ENCODE assay signal across 8 cellular contexts in the genomic region with DNA sequence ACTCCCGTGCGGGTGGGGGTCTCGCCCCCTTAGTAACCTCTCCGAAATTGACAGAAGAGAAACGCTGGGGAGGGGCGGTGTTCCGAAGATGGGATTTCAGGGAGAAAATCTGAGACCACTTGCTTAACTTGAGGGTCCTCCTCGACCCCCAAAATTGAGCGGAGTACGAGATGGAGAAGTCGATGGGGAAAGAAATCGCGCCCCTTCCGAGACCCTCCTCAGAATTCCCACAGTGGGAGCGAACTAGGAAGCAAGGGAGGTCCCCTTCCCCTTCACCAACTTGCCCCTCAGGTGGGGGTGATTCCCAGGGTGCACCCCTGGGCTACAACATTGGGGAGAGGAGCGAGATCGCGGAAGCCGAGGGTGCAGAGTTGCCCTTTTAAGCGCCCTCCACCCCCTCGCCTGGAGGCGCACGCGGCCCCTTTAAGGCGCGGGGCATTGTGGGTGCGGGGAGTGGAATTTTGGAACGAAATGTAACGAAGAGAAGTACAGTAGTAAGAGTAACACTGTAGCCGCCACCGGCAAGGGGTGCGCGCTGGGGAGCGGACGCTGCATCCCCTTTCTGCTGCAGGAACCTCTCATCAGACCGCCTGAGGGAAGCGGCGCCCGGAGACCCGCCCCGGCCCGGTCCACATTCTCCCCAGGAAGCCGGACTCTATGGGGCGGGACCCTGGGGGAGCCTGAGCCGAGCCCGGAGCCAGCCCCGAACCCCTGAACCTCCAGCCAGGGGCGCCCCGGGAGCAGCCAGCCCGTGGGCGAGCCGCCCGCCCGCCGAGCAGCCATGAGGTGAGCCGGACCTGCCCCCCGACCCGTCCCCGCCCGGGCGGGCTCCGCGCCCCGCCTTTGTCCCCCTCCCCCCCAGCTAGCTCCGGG. TPM values are rescaled to one million over a fixed set of nuclear protein-coding genes. Genes with fewer than 3 reads are reported as not detected.
DNase-seq lines count a peak whose midpoint lies in the region; ATAC-seq and TF ChIP-seq lines count a peak whose summit lies in the region.

VASP (plus strand) TSS at position 489 of the 873 bp plus-strand sequence; CDS start at position 782, 293 bp downstream.

- H3K79me2 ChIP-seq in mesendoderm (ENCODE audit: control insufficient read depth, insufficient read depth, low read length): peaks cover 45% of the 10 kb centered on the region

- no peaks in the 10 kb centered on the region for H3K36me3 ChIP-seq in mesendoderm (ENCODE audit: control insufficient read depth, insufficient read depth, low read length)

- no peak within 1 kb of the TSS for H4K5ac ChIP-seq in mesendoderm (ENCODE audit: low read length)

- ATAC-seq in GM19328 (IDR thresholded peaks at IDR 0.05; ENCODE audit: unreplicated experiment) (peak; percentile 40), HG03469 (IDR thresholded peaks at IDR 0.05; ENCODE audit: unreplicated experiment) (peak; percentile 32)
- peak; percentile 72 for ATAC-seq in effector memory CD8-positive, alpha-beta T cell (replicated peaks)

- H3K27ac Mint-ChIP-seq in CD14-positive monocyte: peak within 1 kb of the TSS; percentile 96 to 99 (median 97)
- peak within 1 kb of the TSS; percentile 82 to 96 for H3K27ac Mint-ChIP-seq in effector memory CD8-positive, alpha-beta T cell

- peak within 1 kb of the TSS; percentile 89 for H3K4me3 ChIP-seq in mesendoderm (ENCODE audit: low read length)

- peak within 1 kb of the TSS; percentile 97 for H3K18ac ChIP-seq in mesendoderm (ENCODE audit: low read length)

- peaks cover 61% of the 10 kb centered on the region for H3K4me1 Mint-ChIP-seq in CD14-positive monocyte
- H3K4me1 Mint-ChIP-seq in effector memory CD8-positive, alpha-beta T cell (ENCODE audit: low read depth in 2 of 2): peaks cover 33 to 48% of the 10 kb centered on the region in 2 donors

- H2BK120ac ChIP-seq in mesendoderm (ENCODE audit: low read depth, low read length): peak within 1 kb of the TSS; percentile 89

- intact Hi-C loops in CD14-positive monocyte (cut with micrococcal nuclease): loop anchor here in 1 of 2 donors (5.0 kb wide), 1 partner anchor 75 kb away; the partner anchor contains the start of gene OPA3

- H3K56ac ChIP-seq in mesendoderm (ENCODE audit: low read length): peak within 1 kb of the TSS; percentile 99

- peak within 1 kb of the TSS; percentile 92 for H2BK5ac ChIP-seq in mesendoderm (ENCODE audit: low read length)

- peak within 1 kb of the TSS; percentile 100 for H3K27ac ChIP-seq in mesendoderm (ENCODE audit: low read depth, low read length)

- H4K8ac ChIP-seq in mesendoderm (ENCODE audit: low read depth, low read length): peak within 1 kb of the TSS; percentile 83

- peak within 1 kb of the TSS; percentile 39 for H2BK15ac ChIP-seq in mesendoderm (replicated peaks; ENCODE audit: low read depth)

- H3K23ac ChIP-seq in mesendoderm (ENCODE audit: low read length): peak within 1 kb of the TSS; percentile 80

- H3K4me2 ChIP-seq in mesendoderm (ENCODE audit: low read length): peak within 1 kb of the TSS; percentile 92

- H3K4me1 ChIP-seq in mesendoderm (ENCODE audit: control insufficient read depth, low read depth, low read length): peaks cover 2% of the 10 kb centered on the region

- H3K79me1 ChIP-seq in mesendoderm (ENCODE audit: low read length): peaks cover 7% of the 10 kb centered on the region

- H3K4ac ChIP-seq in mesendoderm (ENCODE audit: low read depth, low read length): peak within 1 kb of the TSS; percentile 96

- peak within 1 kb of the TSS; percentile 98 to 99 for H3K4me3 Mint-ChIP-seq in CD14-positive monocyte
- H3K4me3 Mint-ChIP-seq in effector memory CD8-positive, alpha-beta T cell: peak within 1 kb of the TSS; percentile 91 to 98

- H3K27me3 Mint-ChIP-seq in CD14-positive monocyte (ENCODE audit: low read depth in 3 of 3): peaks cover 0 to 4% (median 0%) of the 10 kb centered on the region in 3 donors
- no peaks in the 10 kb centered on the region for H3K27me3 Mint-ChIP-seq in effector memory CD8-positive, alpha-beta T cell

- TF ChIP-seq CTCF in CD14-positive monocyte (IDR thresholded peaks at IDR 0.05): no peak

- DNase-seq in CD14-positive monocyte (ENCODE audit: low spot score) (peak; percentile 89), NOMO-1 (lab: John Stamatoyannopoulos, UW; ENCODE audit: unreplicated experiment in 2 of 2) (peak; percentile 90 to 95), mesendoderm (peak; percentile 95)
- DNase-seq in activated CD8-positive, alpha-beta memory T cell treated with anti-CD3 and anti-CD28 coated beads for 24 hours: peak; percentile 94
- DNase-seq in effector memory CD8-positive, alpha-beta T cell: peak; percentile 89 to 95 (median 90)
- DNase-seq in stimulated activated CD8-positive, alpha-beta memory T cell treated with anti-CD3 and anti-CD28 coated beads, Interleukin-12 subunit alpha, Interleukin-12 subunit beta, amount 100 ng/mL, for 4 hours (ENCODE audit: low read depth): peak; percentile 85

- peak within 1 kb of the TSS; percentile 93 for H3K9ac ChIP-seq in mesendoderm (ENCODE audit: low read length)

- peaks cover 18 to 32% of the 10 kb centered on the region in 2 donors for H3K36me3 Mint-ChIP-seq in CD14-positive monocyte
- peaks cover 33% of the 10 kb centered on the region for H3K36me3 Mint-ChIP-seq in effector memory CD8-positive, alpha-beta T cell (ENCODE audit: insufficient read depth)

- no CpG with 5 or more reads among the region's 65 CpGs for WGBS in mesendoderm (ENCODE audit: extremely low coverage, insufficient coverage, low lambda C conversion rate)

- H3K27me3 ChIP-seq in mesendoderm (ENCODE audit: insufficient read depth, low read length, poor library complexity): no peaks in the 10 kb centered on the region

- H3K9me3 Mint-ChIP-seq in CD14-positive monocyte: no peaks in the 10 kb centered on the region
- no peaks in the 10 kb centered on the region for H3K9me3 Mint-ChIP-seq in effector memory CD8-positive, alpha-beta T cell

- H2AK5ac ChIP-seq in mesendoderm (ENCODE audit: low read length): peak within 1 kb of the TSS; percentile 69

RNA-seq across cellular contexts. Expression of gene VASP, which starts in this region (rescaled TPM):
- polyA plus RNA-seq in CD14-positive monocyte: 100 to 1,000 TPM; 132 to 144 TPM
- 116 TPM for polyA plus RNA-seq in mesendoderm (2013, experiment 1 of 2)
- polyA plus RNA-seq in mesendoderm (2013, experiment 2 of 2): 114 TPM

Comparison
In these comparisons a context has a peak if more than half of its experiments do, and no peak if none do; other contexts are left out.
1. Peak in every context shown above with its lines: DNase-seq, ATAC-seq, H3K4me3 ChIP-seq and H3K27ac ChIP-seq.